ENCODE assay signal across 9 cellular contexts in the genomic region with DNA sequence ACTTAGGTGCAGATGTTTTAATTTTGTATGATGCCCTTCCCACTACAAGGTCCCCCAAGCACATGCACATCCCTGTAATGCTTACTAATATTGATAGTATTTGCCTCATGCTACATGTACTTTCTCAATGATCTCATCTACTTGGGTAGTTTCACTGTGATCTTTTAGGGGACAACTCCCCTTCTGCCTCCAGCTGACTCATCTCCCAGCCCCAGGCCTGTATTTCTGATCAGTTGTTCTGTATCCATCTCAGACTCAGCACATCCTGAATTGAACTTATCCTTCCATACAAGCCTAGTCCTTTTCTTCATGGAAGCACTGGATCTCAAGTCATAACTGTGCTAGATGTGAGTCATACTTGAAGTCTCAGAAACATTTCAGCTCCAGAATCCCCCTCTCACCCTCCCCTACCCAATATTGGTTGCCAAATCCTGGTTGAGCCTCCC. TPM values are rescaled to one million over a fixed set of nuclear protein-coding genes. Genes with fewer than 3 reads are reported as not detected.
DNase-seq lines count a peak whose midpoint lies in the region; ATAC-seq and TF ChIP-seq lines count a peak whose summit lies in the region.
"Had no signal": no experiment of that assay in that cellular context is flagged by ENCODE, and none has a peak within 500 bp of the region (broad histone marks: within the 10 kb centered on the region; RNA-seq: fewer than 3 reads in every experiment).

No MANE protein-coding gene starts in this region.

- TF ChIP-seq CTCF in fibroblast of the aortic adventitia (IDR thresholded peaks at IDR 0.05; ENCODE audit: insufficient read depth, low read length): no peak
- TF ChIP-seq CTCF in CD8-positive, alpha-beta T cell (IDR thresholded peaks at IDR 0.05): no peak

- no peaks in the 10 kb centered on the region for H3K36me3 ChIP-seq in CD8-positive, alpha-beta T cell (ENCODE audit: insufficient read depth, low read length)

- DNase-seq in fibroblast of the aortic adventitia (ENCODE audit: low read depth) (peak; percentile 11), head of caudate nucleus (no peak), NCI-H526 treated with DMSO at 0.1 percent for 48 hours (lab: John Stamatoyannopoulos, UW) (no peak)
- DNase-seq in stimulated activated naive CD4-positive, alpha-beta T cell treated with Interleukin-2 at 50 U/mL for 16 hours (lab: John Stamatoyannopoulos, UW): no peak
- DNase-seq in CD8-positive, alpha-beta T cell: no peak
- DNase-seq: foreskin melanocyte had no signal

- H3K27ac ChIP-seq in CD8-positive, alpha-beta T cell (ENCODE audit: low read depth, low read length): no peak overlapping the region

- H3K27me3 Mint-ChIP-seq in CD8-positive, alpha-beta T cell (ENCODE audit: low read depth): peaks cover 6% of the 10 kb centered on the region

- H3K9me3 ChIP-seq in CD8-positive, alpha-beta T cell (ENCODE audit: low read length): no peaks in the 10 kb centered on the region

- no peak overlapping the region for H3K4me3 Mint-ChIP-seq in CD8-positive, alpha-beta T cell

- CTCF ChIA-PET in CD8-positive, alpha-beta T cell (lab: Charles Lee): no interaction called here

- POLR2A ChIA-PET in CD8-positive, alpha-beta T cell (lab: Charles Lee): no interaction called here

- intact Hi-C loops in head of caudate nucleus (cut with DNase I): no loop called here
- intact Hi-C loops in CD8-positive, alpha-beta T cell (cut with DNase I, micrococcal nuclease): no loop called here

- H3K4me1 ChIP-seq in CD8-positive, alpha-beta T cell (ENCODE audit: insufficient read depth, low read length): no peaks in the 10 kb centered on the region

- H3K27ac Mint-ChIP-seq in CD8-positive, alpha-beta T cell: no peak overlapping the region

- H3K36me3 Mint-ChIP-seq in CD8-positive, alpha-beta T cell: no peaks in the 10 kb centered on the region

- H3K4me3 ChIP-seq in fibroblast of the aortic adventitia (ENCODE audit: low read depth, low read length): no peak overlapping the region
- no peak overlapping the region for H3K4me3 ChIP-seq in CD8-positive, alpha-beta T cell (ENCODE audit: low read depth, low read length)

- H3K27me3 ChIP-seq in CD8-positive, alpha-beta T cell (ENCODE audit: insufficient read depth, low read length): no peaks in the 10 kb centered on the region

- ATAC-seq in GM18508 (IDR thresholded peaks at IDR 0.05; ENCODE audit: insufficient read depth, unreplicated experiment) (peak; percentile 97), GM21515 (IDR thresholded peaks at IDR 0.05; ENCODE audit: unreplicated experiment) (peak; percentile 95), HG03442 (IDR thresholded peaks at IDR 0.05; ENCODE audit: unreplicated experiment) (peak; percentile 96)
- no peak for ATAC-seq in CD8-positive, alpha-beta T cell

- H3K4me1 Mint-ChIP-seq in CD8-positive, alpha-beta T cell (ENCODE audit: low read depth): peaks cover 2% of the 10 kb centered on the region

- no peaks in the 10 kb centered on the region for H3K9me3 Mint-ChIP-seq in CD8-positive, alpha-beta T cell

RNA-seq across cellular contexts. Expression of a gene that starts 49.4 kb away (rescaled TPM):
- total RNA-seq in fibroblast of the aortic adventitia (ENCODE audit: low replicate concordance): 17.3 and 41.1 TPM in 2 replicates
- total RNA-seq in CD8-positive, alpha-beta T cell: 10 to 100 TPM; 49.5 to 50.0 TPM
